ENCODE assay signal across 8 cellular contexts in genomic region chr5:145936401-145937131, GRCh38. TPM values are rescaled to one million over a fixed set of nuclear protein-coding genes. Genes with fewer than 3 reads are reported as not detected.
DNase-seq lines count a peak whose midpoint lies in the region; ATAC-seq and TF ChIP-seq lines count a peak whose summit lies in the region.

SH3RF2 (plus strand) TSS chr5:145936578; CDS start chr5:145937929, 1,351 bp downstream.

- no peaks in the 10 kb centered on the region for H3K36me3 Mint-ChIP-seq in CD4-positive, alpha-beta T cell (ENCODE audit: low read depth)
- no peaks in the 10 kb centered on the region for H3K36me3 Mint-ChIP-seq in activated T-helper 1 cell treated with anti-CD3 and anti-CD28 coated beads, Interleukin-12 subunit alpha, Interleukin-12 subunit beta, Interleukin-2, Interleukin-4 antibody, amounts not matched to agents 30 ng/mL and 10 ng/mL and 1 ng/mL, durations not matched to agents 14 hours and 24 hours and 36 hours (ENCODE audit: low read depth)

- no peak for DNase-seq in CD4-positive, alpha-beta T cell
- DNase-seq in KBM-7 (peak; percentile 85), Right ventricle myocardium inferior (ENCODE audit: missing footprints) (peak; percentile 65), posterior cingulate gyrus (peak in 7 of 10 donors; percentile 12 to 88 (median 29)), NCI-H1436 (lab: John Stamatoyannopoulos, UW) (no peak)
- peak; percentile 26 for DNase-seq in activated T-helper 1 cell treated with anti-CD3 and anti-CD28 coated beads, Interleukin-12 subunit alpha, Interleukin-12 subunit beta, Interleukin-2, Interleukin-4 antibody, amounts not matched to agents 30 ng/mL and 10 ng/mL and 1 ng/mL, durations not matched to agents 14 hours and 24 hours and 36 hours (ENCODE audit: low spot score)
- no peak for DNase-seq in effector CD8-positive, alpha-beta T cell (lab: John Stamatoyannopoulos, UW)

- POLR2A ChIA-PET in CD4-positive, alpha-beta T cell (lab: Charles Lee) = no interaction called here

- H3K9me3 ChIP-seq in CD4-positive, alpha-beta T cell (ENCODE audit: control insufficient read depth, low read length) = no peaks in the 10 kb centered on the region

- intact Hi-C loops in CD4-positive, alpha-beta T cell (cut with DNase I, micrococcal nuclease) = no loop called here
- intact Hi-C loops in activated T-helper 1 cell treated with anti-CD3 and anti-CD28 coated beads, Interleukin-12 subunit alpha, Interleukin-12 subunit beta, Interleukin-2, Interleukin-4 antibody, amounts not matched to agents 30 ng/mL and 10 ng/mL and 1 ng/mL, durations not matched to agents 14 hours and 24 hours and 36 hours (cut with micrococcal nuclease) = loop anchor here (1.0 to 2.0 kb wide), 3 partner anchors 10 to 266 kb away; partner anchors contain the start of genes PRELID2 and RBM27
- intact Hi-C loops in Right ventricle myocardium inferior (cut with DNase I) = loop anchor here (5.0 kb wide), 1 partner anchor 106 kb away; no protein-coding TSS in a partner anchor
- intact Hi-C loops in posterior cingulate gyrus (cut with DNase I) = no loop called here

- TF ChIP-seq CTCF in CD4-positive, alpha-beta T cell (IDR thresholded peaks at IDR 0.05) = no peak

- H3K27me3 ChIP-seq in CD4-positive, alpha-beta T cell (ENCODE audit: control insufficient read depth, insufficient read depth, low read length) = no peaks in the 10 kb centered on the region

- H3K4me1 Mint-ChIP-seq in CD4-positive, alpha-beta T cell (ENCODE audit: low read depth) = peaks cover 10% of the 10 kb centered on the region
- peaks cover 42% of the 10 kb centered on the region for H3K4me1 Mint-ChIP-seq in activated T-helper 1 cell treated with anti-CD3 and anti-CD28 coated beads, Interleukin-12 subunit alpha, Interleukin-12 subunit beta, Interleukin-2, Interleukin-4 antibody, amounts not matched to agents 30 ng/mL and 10 ng/mL and 1 ng/mL, durations not matched to agents 14 hours and 24 hours and 36 hours (ENCODE audit: low read depth)

- no peak within 1 kb of the TSS for H3K27ac ChIP-seq in CD4-positive, alpha-beta T cell (ENCODE audit: low read depth, low read length)

- no peaks in the 10 kb centered on the region for H3K9me3 Mint-ChIP-seq in CD4-positive, alpha-beta T cell
- H3K9me3 Mint-ChIP-seq in activated T-helper 1 cell treated with anti-CD3 and anti-CD28 coated beads, Interleukin-12 subunit alpha, Interleukin-12 subunit beta, Interleukin-2, Interleukin-4 antibody, amounts not matched to agents 30 ng/mL and 10 ng/mL and 1 ng/mL, durations not matched to agents 14 hours and 24 hours and 36 hours = no peaks in the 10 kb centered on the region

- no peak within 1 kb of the TSS for H3K27ac Mint-ChIP-seq in CD4-positive, alpha-beta T cell
- H3K27ac Mint-ChIP-seq in activated T-helper 1 cell treated with anti-CD3 and anti-CD28 coated beads, Interleukin-12 subunit alpha, Interleukin-12 subunit beta, Interleukin-2, Interleukin-4 antibody, amounts not matched to agents 30 ng/mL and 10 ng/mL and 1 ng/mL, durations not matched to agents 14 hours and 24 hours and 36 hours = peak within 1 kb of the TSS; percentile 52

- CTCF ChIA-PET in CD4-positive, alpha-beta T cell (lab: Charles Lee) = interaction anchor here (1.3 kb wide), 1 partner anchor 10 kb away, joined by 3 read pairs; no protein-coding TSS in a partner anchor

- peaks cover 34% of the 10 kb centered on the region for H3K27me3 Mint-ChIP-seq in CD4-positive, alpha-beta T cell
- H3K27me3 Mint-ChIP-seq in activated T-helper 1 cell treated with anti-CD3 and anti-CD28 coated beads, Interleukin-12 subunit alpha, Interleukin-12 subunit beta, Interleukin-2, Interleukin-4 antibody, amounts not matched to agents 30 ng/mL and 10 ng/mL and 1 ng/mL, durations not matched to agents 14 hours and 24 hours and 36 hours (ENCODE audit: insufficient read depth) = peaks cover 51% of the 10 kb centered on the region

- H3K4me3 Mint-ChIP-seq in CD4-positive, alpha-beta T cell = peak within 1 kb of the TSS; percentile 40
- H3K4me3 Mint-ChIP-seq in activated T-helper 1 cell treated with anti-CD3 and anti-CD28 coated beads, Interleukin-12 subunit alpha, Interleukin-12 subunit beta, Interleukin-2, Interleukin-4 antibody, amounts not matched to agents 30 ng/mL and 10 ng/mL and 1 ng/mL, durations not matched to agents 14 hours and 24 hours and 36 hours = peak within 1 kb of the TSS; percentile 72

- in situ Hi-C loops in KBM-7 (cut with MboI; ENCODE audit: low pct_unique_long_range_greater_than_20kb, low sequenced_read_pairs) = no loop called here

- peak; percentile 26 for ATAC-seq in CD4-positive, alpha-beta T cell (ENCODE audit: poor library complexity)
- peak; percentile 49 for ATAC-seq in Right ventricle myocardium inferior
- ATAC-seq in HG03097 (IDR thresholded peaks at IDR 0.05; ENCODE audit: low FRiP score, unreplicated experiment) = no peak

RNA-seq across cellular contexts. Expression of gene SH3RF2, which starts in this region (rescaled TPM):
- under 1 TPM; 0.11 to 0.42 TPM for total RNA-seq in CD4-positive, alpha-beta T cell
- total RNA-seq in activated T-helper 1 cell treated with anti-CD3 and anti-CD28 coated beads, Interleukin-12 subunit alpha, Interleukin-12 subunit beta, Interleukin-2, Interleukin-4 antibody, amounts not matched to agents 30 ng/mL and 10 ng/mL and 1 ng/mL, durations not matched to agents 14 hours and 24 hours and 36 hours = 0.18 TPM in 1 of 2 replicates, not detected in the other
- total RNA-seq in Right ventricle myocardium inferior = 267 TPM

Comparison
In these comparisons a context has a peak if more than half of its experiments do, and no peak if none do; other contexts are left out.
1. RNA of gene SH3RF2 (total RNA-seq): 267 TPM in Right ventricle myocardium inferior (single experiment); 0.11 to 0.42 TPM in CD4-positive, alpha-beta T cell and 0.18 TPM in activated T-helper 1 cell treated with anti-CD3 and anti-CD28 coated beads, Interleukin-12 subunit alpha, Interleukin-12 subunit beta, Interleukin-2, Interleukin-4 antibody, amounts not matched to agents 30 ng/mL and 10 ng/mL and 1 ng/mL, durations not matched to agents 14 hours and 24 hours and 36 hours; every median in the first group is over 100 times any median in the second.
2. Peak in ATAC-seq in CD4-positive, alpha-beta T cell; RNA of the gene not detected or under 1 TPM.
3. Peak in DNase-seq in activated T-helper 1 cell treated with anti-CD3 and anti-CD28 coated beads, Interleukin-12 subunit alpha, Interleukin-12 subunit beta, Interleukin-2, Interleukin-4 antibody, amounts not matched to agents 30 ng/mL and 10 ng/mL and 1 ng/mL, durations not matched to agents 14 hours and 24 hours and 36 hours; RNA of the gene not detected or under 1 TPM.
4. DNase-seq: peak in KBM-7 (single experiment), Right ventricle myocardium inferior (single experiment) and posterior cingulate gyrus (7 of 10); none in CD4-positive, alpha-beta T cell (0 of 10), NCI-H1436 (single experiment) and effector CD8-positive, alpha-beta T cell (single experiment).
5. intact Hi-C loops: an anchor here in activated T-helper 1 cell treated with anti-CD3 and anti-CD28 coated beads, Interleukin-12 subunit alpha, Interleukin-12 subunit beta, Interleukin-2, Interleukin-4 antibody, amounts not matched to agents 30 ng/mL and 10 ng/mL and 1 ng/mL, durations not matched to agents 14 hours and 24 hours and 36 hours (1.0 to 2.0 kb wide) and Right ventricle myocardium inferior (5.0 kb wide); none called in CD4-positive, alpha-beta T cell and posterior cingulate gyrus.